15 cellular contexts compared by ENCODE assay signal in the genomic region with DNA sequence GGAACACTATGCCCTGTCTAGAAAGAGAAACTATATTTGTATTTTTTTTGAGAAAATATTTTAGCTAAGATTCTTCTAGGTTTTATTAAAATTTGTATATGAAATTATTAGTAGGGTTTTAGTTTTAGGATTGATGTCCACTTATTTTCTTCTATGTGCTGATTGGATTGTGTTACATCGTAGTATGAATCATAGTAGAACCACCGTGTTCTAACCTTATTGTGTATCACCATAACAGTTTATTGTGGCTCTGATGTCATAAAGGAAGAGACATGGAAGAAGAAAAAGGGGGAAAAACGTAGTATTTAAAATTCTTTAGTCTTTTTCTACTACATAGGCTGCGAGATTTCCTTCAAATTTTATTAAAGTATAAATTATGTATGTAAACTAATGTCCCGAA. TPM values are rescaled to one million over a fixed set of nuclear protein-coding genes. Genes with fewer than 3 reads are reported as not detected.
A peak's percentile ranks its signal among the peaks of the same experiment; 100 is the strongest.
DNase-seq lines count a peak whose midpoint lies in the region; ATAC-seq and TF ChIP-seq lines count a peak whose summit lies in the region.
"Had no signal": no experiment of that assay in that cellular context is flagged by ENCODE, and none has a peak within 500 bp of the region (broad histone marks: within the 10 kb centered on the region; RNA-seq: fewer than 3 reads in every experiment).

No MANE protein-coding gene starts in this region.

- H3K27me3 Mint-ChIP-seq in CD4-positive, CD25-positive, alpha-beta regulatory T cell: no peaks in the 10 kb centered on the region
- no peaks in the 10 kb centered on the region for H3K27me3 Mint-ChIP-seq in activated naive CD8-positive, alpha-beta T cell treated with anti-CD3 and anti-CD28 coated beads, Interleukin-2, amount 50 U/mL, for 24 hours

- DNase-seq in CD4-positive, CD25-positive, alpha-beta regulatory T cell: no peak
- peak in 1 of 2 experiments; percentile 8 for DNase-seq in HAP-1 (ENCODE audit: low spot score in 2 of 2)
- no peak for DNase-seq in activated naive CD8-positive, alpha-beta T cell treated with anti-CD3 and anti-CD28 coated beads, Interleukin-2, amount 50 U/mL, for 24 hours
- peak; percentile 20 to 24 for DNase-seq in lung microvascular endothelial cell (ENCODE audit: low read depth in 2 of 2)
- no peak for DNase-seq in stimulated activated CD4-positive, alpha-beta T cell treated with anti-CD3 and anti-CD28 coated beads, Interleukin-15, amount 100 ng/mL, for 24 hours
- no peak for DNase-seq in NCI-H1436 (lab: John Stamatoyannopoulos, UW)
- no peak for DNase-seq in HT-29 (ENCODE audit: low spot score)
- DNase-seq: activated CD4-positive, alpha-beta T cell treated with anti-CD3 and anti-CD28 coated beads, Interleukin-2, amount 50 U/mL, for 1 hour; immature natural killer cell; KG1; NCI-H1694 treated with DMSO at 0.1 percent for 48 hours; stimulated activated CD4-positive, alpha-beta T cell treated with anti-CD3 and anti-CD28 coated beads, Interleukin-1b, Interleukin-23, amount 100 ng/mL, for 48 hours; T-helper 9 cell had no signal

- no peaks in the 10 kb centered on the region for H3K36me3 ChIP-seq in CD4-positive, CD25-positive, alpha-beta regulatory T cell (ENCODE audit: control insufficient read depth, insufficient read depth, low read length)
- H3K36me3 ChIP-seq in HAP-1 (replicated peaks): 0 out of 2 replicates have a peak, but pooled peaks cover 5% of the 10 kb centered on the region
- H3K36me3 ChIP-seq: cardiac muscle cell had no signal

- peak overlapping the region; percentile 33 for H3K4me3 ChIP-seq in CD4-positive, CD25-positive, alpha-beta regulatory T cell (ENCODE audit: low read depth, low read length)
- peak overlapping the region; percentile 73 for H3K4me3 ChIP-seq in HAP-1

- no peak overlapping the region for H3K4me3 Mint-ChIP-seq in CD4-positive, CD25-positive, alpha-beta regulatory T cell
- H3K4me3 Mint-ChIP-seq in activated naive CD8-positive, alpha-beta T cell treated with anti-CD3 and anti-CD28 coated beads, Interleukin-2, amount 50 U/mL, for 24 hours: peak overlapping the region; percentile 68

- H3K36me3 Mint-ChIP-seq in CD4-positive, CD25-positive, alpha-beta regulatory T cell: peaks cover 12% of the 10 kb centered on the region
- H3K36me3 Mint-ChIP-seq in activated naive CD8-positive, alpha-beta T cell treated with anti-CD3 and anti-CD28 coated beads, Interleukin-2, amount 50 U/mL, for 24 hours (ENCODE audit: low read depth): peaks cover 21% of the 10 kb centered on the region

- H3K4me1 ChIP-seq in CD4-positive, CD25-positive, alpha-beta regulatory T cell (ENCODE audit: control insufficient read depth, insufficient read depth, low read length, poor library complexity, severe bottlenecking): peaks cover 22% of the 10 kb centered on the region
- peaks cover 39% of the 10 kb centered on the region for H3K4me1 ChIP-seq in HAP-1

- no peak for TF ChIP-seq POLR2A in GM18505 (IDR thresholded peaks at IDR 0.05; ENCODE audit: borderline replicate concordance, extremely low read depth, insufficient read depth, insufficient read length)

- no peak for ATAC-seq in CD4-positive, CD25-positive, alpha-beta regulatory T cell (ENCODE audit: low read depth in 2 of 2)
- ATAC-seq in activated naive CD8-positive, alpha-beta T cell treated with anti-CD3 and anti-CD28 coated beads, Interleukin-2, amount 50 U/mL, for 24 hours: no peak
- no peak for ATAC-seq in GM18505 (IDR thresholded peaks at IDR 0.05; ENCODE audit: unreplicated experiment)

- H3K9me3 ChIP-seq in CD4-positive, CD25-positive, alpha-beta regulatory T cell (ENCODE audit: control insufficient read depth in 2 of 2, low read length in 2 of 2): no peaks in the 10 kb centered on the region
- H3K9me3 ChIP-seq in HAP-1: no peaks in the 10 kb centered on the region

- in situ Hi-C loops in HAP-1 (cut with MboI; ENCODE audit: low sequenced_read_pairs): loop anchor here (25.0 kb wide), 1 partner anchor 174 kb away; a partner anchor contains a TSS

- H3K27ac Mint-ChIP-seq in CD4-positive, CD25-positive, alpha-beta regulatory T cell: no peak overlapping the region
- H3K27ac Mint-ChIP-seq in activated naive CD8-positive, alpha-beta T cell treated with anti-CD3 and anti-CD28 coated beads, Interleukin-2, amount 50 U/mL, for 24 hours: peak overlapping the region; percentile 60

- no peaks in the 10 kb centered on the region for H3K27me3 ChIP-seq in CD4-positive, CD25-positive, alpha-beta regulatory T cell (ENCODE audit: control insufficient read depth, insufficient read depth, low read length)
- no peaks in the 10 kb centered on the region for H3K27me3 ChIP-seq in HAP-1 (ENCODE audit: low read depth)
- H3K27me3 ChIP-seq: cardiac muscle cell had no signal

- no peak overlapping the region for H3K27ac ChIP-seq in CD4-positive, CD25-positive, alpha-beta regulatory T cell (ENCODE audit: insufficient read depth, low read length, poor library complexity, severe bottlenecking)
- H3K27ac ChIP-seq: cardiac muscle cell had no signal

- no peaks in the 10 kb centered on the region for H3K9me3 Mint-ChIP-seq in CD4-positive, CD25-positive, alpha-beta regulatory T cell
- no peaks in the 10 kb centered on the region for H3K9me3 Mint-ChIP-seq in activated naive CD8-positive, alpha-beta T cell treated with anti-CD3 and anti-CD28 coated beads, Interleukin-2, amount 50 U/mL, for 24 hours
- H3K9me3 Mint-ChIP-seq: immature natural killer cell had no signal

- H3K4me1 Mint-ChIP-seq in CD4-positive, CD25-positive, alpha-beta regulatory T cell: peaks cover 34 to 59% (median 42%) of the 10 kb centered on the region in 4 donors
- H3K4me1 Mint-ChIP-seq in activated naive CD8-positive, alpha-beta T cell treated with anti-CD3 and anti-CD28 coated beads, Interleukin-2, amount 50 U/mL, for 24 hours: peaks cover 56% of the 10 kb centered on the region

RNA-seq across cellular contexts. Expression of a gene that starts 1.9 kb away (rescaled TPM):
- total RNA-seq in CD4-positive, CD25-positive, alpha-beta regulatory T cell: 1.0 TPM
- under 1 TPM in 3 of 4 donors, not detected in 1; 0.37 to 0.81 (median 0.79) TPM for polyA plus RNA-seq in CD4-positive, CD25-positive, alpha-beta regulatory T cell
- 0.44 and 0.99 TPM in 2 replicates for total RNA-seq in lung microvascular endothelial cell
- total RNA-seq in HT-29 (2014; rRNA removed; shearing (Covaris generic)): 0.18 and 0.31 TPM in 2 replicates

Comparison
In these comparisons a context has a peak if more than half of its experiments do, and no peak if none do; other contexts are left out.
1. DNase-seq: peak in lung microvascular endothelial cell (2 of 2); none in CD4-positive, CD25-positive, alpha-beta regulatory T cell (0 of 3), activated naive CD8-positive, alpha-beta T cell treated with anti-CD3 and anti-CD28 coated beads, Interleukin-2, amount 50 U/mL, for 24 hours (single experiment), stimulated activated CD4-positive, alpha-beta T cell treated with anti-CD3 and anti-CD28 coated beads, Interleukin-15, amount 100 ng/mL, for 24 hours (single experiment), NCI-H1436 (single experiment) and HT-29 (single experiment).